ENCODE assay signal across 30 cellular contexts in genomic region chr6:168722397-168722796, GRCh38.
DNase-seq lines count a peak whose midpoint lies in the region; TF ChIP-seq lines count a peak whose summit lies in the region.
"Had no signal": no experiment of that assay in that cellular context is flagged by ENCODE, and none has a peak within 500 bp of the region (broad histone marks: within the 10 kb centered on the region; RNA-seq: fewer than 3 reads in every experiment).

No MANE protein-coding gene starts in this region.

- H3K14ac ChIP-seq in trophoblast cell (ENCODE audit: low read length) = no peak overlapping the region

- TF ChIP-seq EP300 in esophagus muscularis mucosa (IDR thresholded peaks at IDR 0.05) (no peak), sigmoid colon (IDR thresholded peaks at IDR 0.05) (no peak)

- H3K27me3 ChIP-seq in esophagus muscularis mucosa (peaks cover 0 to 4% (median 0%) of the 10 kb centered on the region in 4 donors), trophoblast cell (ENCODE audit: insufficient read depth, low read length) (no peaks in the 10 kb centered on the region), sigmoid colon (no peaks in the 10 kb centered on the region)
- H3K27me3 ChIP-seq: BE2C; BLaER1; BLaER1 treated with 17β-estradiol and CSF1 and Interleukin-3, amounts not matched to agents 10 nM and 100 nM had no signal

- H2BK12ac ChIP-seq in trophoblast cell (ENCODE audit: low read length) = peak overlapping the region; percentile 23

- H4K91ac ChIP-seq in trophoblast cell (ENCODE audit: low read depth, low read length) = no peak overlapping the region

- H4K8ac ChIP-seq in trophoblast cell (ENCODE audit: low read depth, low read length) = no peak overlapping the region

- H3K4me3 ChIP-seq in coronary artery = no peak overlapping the region
- no peak overlapping the region for H3K4me3 ChIP-seq in esophagus muscularis mucosa
- no peak overlapping the region for H3K4me3 ChIP-seq in trophoblast cell (ENCODE audit: low read depth, low read length)
- H3K4me3 ChIP-seq in sigmoid colon = no peak overlapping the region
- H3K4me3 ChIP-seq: A549; BLaER1; BLaER1 treated with 17β-estradiol and CSF1 and Interleukin-3, amounts not matched to agents 10 nM and 100 nM had no signal

- no peak overlapping the region for H3K18ac ChIP-seq in trophoblast cell (ENCODE audit: low read length)

- intact Hi-C loops in esophagus muscularis mucosa (cut with DNase I) (no loop called here), sigmoid colon (cut with DNase I) (no loop called here)

- H3K79me2 ChIP-seq in trophoblast cell (ENCODE audit: control insufficient read depth, insufficient read depth, low read length, poor library complexity) = no peaks in the 10 kb centered on the region

- H3K4ac ChIP-seq in trophoblast cell (ENCODE audit: low read depth, low read length) = no peak overlapping the region

- H3K79me1 ChIP-seq in trophoblast cell (ENCODE audit: low read length) = peaks cover 7% of the 10 kb centered on the region

- no peak overlapping the region for H2BK5ac ChIP-seq in trophoblast cell (ENCODE audit: low read depth, low read length, poor library complexity)

- no peak overlapping the region for H3K23ac ChIP-seq in trophoblast cell (ENCODE audit: low read length)

- H3K9me3 ChIP-seq in esophagus muscularis mucosa (peaks cover 0 to 6% (median 0%) of the 10 kb centered on the region in 4 donors), trophoblast cell (ENCODE audit: insufficient read depth, low read depth, low read length) (peaks cover 11% of the 10 kb centered on the region), sigmoid colon (no peaks in the 10 kb centered on the region)
- H3K9me3 ChIP-seq: A549; BE2C; BLaER1; BLaER1 treated with 17β-estradiol and CSF1 and Interleukin-3, amounts not matched to agents 10 nM and 100 nM; Caco-2 had no signal

- H3K9ac ChIP-seq in trophoblast cell (ENCODE audit: low read length) = no peak overlapping the region
- H3K9ac ChIP-seq: BLaER1; BLaER1 treated with 17β-estradiol and CSF1 and Interleukin-3, amounts not matched to agents 10 nM and 100 nM had no signal

- H3K4me2 ChIP-seq in trophoblast cell (ENCODE audit: low read length) = no peak overlapping the region
- H3K4me2 ChIP-seq: A549; BLaER1; BLaER1 treated with 17β-estradiol and CSF1 and Interleukin-3, amounts not matched to agents 10 nM and 100 nM had no signal

- no peak overlapping the region for H4K12ac ChIP-seq in trophoblast cell (ENCODE audit: low read depth, low read length)

- no peak overlapping the region for H2BK120ac ChIP-seq in trophoblast cell (ENCODE audit: insufficient read depth, low read length, poor library complexity)

- H3K27ac ChIP-seq in coronary artery = no peak overlapping the region
- no peak overlapping the region for H3K27ac ChIP-seq in esophagus muscularis mucosa (replicated peaks in 1 of 4)
- H3K27ac ChIP-seq in trophoblast cell (ENCODE audit: low read depth, low read length) = no peak overlapping the region
- no peak overlapping the region for H3K27ac ChIP-seq in sigmoid colon
- H3K27ac ChIP-seq: 22Rv1; A549; BLaER1; BLaER1 treated with 17β-estradiol and CSF1 and Interleukin-3, amounts not matched to agents 10 nM and 100 nM; C4-2B had no signal

- no peaks in the 10 kb centered on the region for H3K36me3 ChIP-seq in esophagus muscularis mucosa
- no peaks in the 10 kb centered on the region for H3K36me3 ChIP-seq in trophoblast cell (ENCODE audit: control insufficient read depth in 1 of 2, insufficient read depth in 2 of 2, low read length in 2 of 2)
- no peaks in the 10 kb centered on the region for H3K36me3 ChIP-seq in sigmoid colon
- H3K36me3 ChIP-seq: BE2C; BLaER1; BLaER1 treated with 17β-estradiol and CSF1 and Interleukin-3, amounts not matched to agents 10 nM and 100 nM had no signal

- H3K4me1 ChIP-seq in esophagus muscularis mucosa (peaks cover 0 to 1% (median 0%) of the 10 kb centered on the region in 4 donors), trophoblast cell (ENCODE audit: control insufficient read depth in 1 of 2, insufficient read depth in 2 of 2, low read length in 2 of 2) (peaks cover 2 to 6% of the 10 kb centered on the region in 2 experiments), sigmoid colon (no peaks in the 10 kb centered on the region)
- H3K4me1 ChIP-seq: A549, BE2C, Caco-2 had no signal

- H2AK5ac ChIP-seq in trophoblast cell (ENCODE audit: low read length) = no peak overlapping the region

- 96% methylated on average over 4 of the region's 4 CpGs for WGBS in esophagus muscularis mucosa
- no CpG with 5 or more reads among the region's 4 CpGs for WGBS in trophoblast cell (ENCODE audit: extremely low coverage, insufficient coverage, insufficient read length)
- 86 to 93% methylated on average over 4 of the region's 4 CpGs for WGBS in sigmoid colon, 2 donors

- TF ChIP-seq POLR2A in esophagus muscularis mucosa (IDR thresholded peaks at IDR 0.05; ENCODE audit: low read depth) (no peak), sigmoid colon (IDR thresholded peaks at IDR 0.05) (no peak)

- DNase-seq in coronary artery (ENCODE audit: low spot score) (peak; percentile 22), esophagus muscularis mucosa (ENCODE audit: extremely low spot score) (peak; percentile 90), trophoblast cell (no peak), SHP77 treated with DMSO at 0.1 percent for 48 hours (lab: John Stamatoyannopoulos, UW) (no peak), sigmoid colon (no peak)
- no peak for DNase-seq in activated effector memory CD4-positive, alpha-beta T cell treated with anti-CD3 and anti-CD28 coated beads, Interleukin-2, amount 50 U/mL, for 16 hours
- DNase-seq: 8988T; ACHN; AML-193; BE2C; C1 segment of cervical spinal cord; Caco-2; Calu3; CD4-positive, alpha-beta memory T cell; CD4-positive, alpha-beta T cell; CD4-positive, CD25-positive, alpha-beta regulatory T cell; CD8-positive, alpha-beta memory T cell; COR-L47; DMS 273 treated with DMSO at 0.1 percent for 48 hours; DMS153; DMS53; DMS79; DMS79 treated with DMSO at 0.1 percent for 48 hours; DND-41; EL had no signal

- H2AFZ ChIP-seq in trophoblast cell (ENCODE audit: insufficient read depth, low read length, poor library complexity) = no peak overlapping the region

- no peak for TF ChIP-seq CTCF in coronary artery (IDR thresholded peaks at IDR 0.05)
- no peak for TF ChIP-seq CTCF in esophagus muscularis mucosa (IDR thresholded peaks at IDR 0.05)
- no peak for TF ChIP-seq CTCF in sigmoid colon (IDR thresholded peaks at IDR 0.05)

Comparison
In these comparisons a context has a peak if more than half of its experiments do, and no peak if none do; other contexts are left out.
1. DNase-seq: peak in coronary artery (single experiment) and esophagus muscularis mucosa (single experiment); none in trophoblast cell (0 of 2), SHP77 treated with DMSO at 0.1 percent for 48 hours (single experiment), activated effector memory CD4-positive, alpha-beta T cell treated with anti-CD3 and anti-CD28 coated beads, Interleukin-2, amount 50 U/mL, for 16 hours (single experiment) and sigmoid colon (single experiment).